In the genomic region with DNA sequence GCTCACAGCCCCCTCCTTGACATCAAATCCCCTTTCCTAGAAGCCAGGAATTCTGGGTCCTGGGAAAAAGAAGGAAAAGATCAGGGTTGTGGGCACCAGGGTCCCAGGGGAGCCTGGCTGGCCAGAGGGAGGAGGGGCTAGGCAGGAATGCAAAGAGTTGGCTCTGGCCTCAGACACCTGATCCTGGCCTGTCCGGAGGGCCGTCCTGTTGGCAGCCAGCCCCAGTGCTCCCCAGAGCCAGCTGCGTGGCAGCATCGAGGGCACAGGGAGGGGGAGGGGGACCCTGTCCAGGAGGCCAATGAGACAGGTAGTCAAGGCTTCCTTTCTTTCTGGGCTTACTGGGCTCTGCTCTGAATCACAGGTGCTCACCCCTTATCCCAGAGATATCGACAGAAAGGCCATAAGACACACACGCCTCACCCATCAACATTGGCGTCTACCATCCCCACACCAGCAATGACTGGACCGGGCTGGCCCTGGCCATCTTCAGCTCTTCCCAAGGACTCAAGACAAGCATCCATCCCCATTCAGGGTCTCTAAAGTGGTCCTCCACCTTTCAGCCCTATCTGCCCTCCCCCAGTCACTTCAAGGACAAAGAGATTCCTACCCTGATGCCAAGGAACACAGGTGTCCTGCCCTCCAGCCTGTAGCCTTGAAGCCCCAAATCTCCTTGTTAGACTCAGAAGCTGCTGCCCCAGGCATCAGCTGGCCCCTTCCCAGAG, we compare ENCODE assay signal across 9 cellular contexts. TPM values are rescaled to one million over a fixed set of nuclear protein-coding genes. Genes with fewer than 3 reads are reported as not detected.
DNase-seq lines count a peak whose midpoint lies in the region; ATAC-seq and TF ChIP-seq lines count a peak whose summit lies in the region.
"Had no signal": no experiment of that assay in that cellular context is flagged by ENCODE, and none has a peak within 500 bp of the region (broad histone marks: within the 10 kb centered on the region; RNA-seq: fewer than 3 reads in every experiment).

No MANE protein-coding gene starts in this region.

- TF ChIP-seq EP300 in Ishikawa (IDR thresholded peaks at IDR 0.05; ENCODE audit: borderline replicate concordance), result no peak

- peaks cover 13% of the 10 kb centered on the region for H3K27me3 Mint-ChIP-seq in endothelial cell (ENCODE audit: unreplicated experiment)

- peaks cover 18 to 21% of the 10 kb centered on the region in 2 experiments for H3K36me3 ChIP-seq in trophoblast cell (ENCODE audit: control insufficient read depth in 1 of 2, insufficient read depth in 2 of 2, low read length in 2 of 2)

- no peak overlapping the region for H3K4ac ChIP-seq in trophoblast cell (ENCODE audit: low read depth, low read length)

- DNase-seq in endothelial cell (ENCODE audit: low spot score) (no peak), trophoblast cell (no peak), cerebellar nuclear complex (lab: John Stamatoyannopoulos, UW) (no peak)
- DNase-seq in stimulated activated CD4-positive, alpha-beta T cell treated with anti-CD3 and anti-CD28 coated beads, Interleukin-4, amount 100 ng/mL, for 24 hours, result no peak
- DNase-seq: activated B cell treated with CpG ODN at 0.5 μM for 24 hours, NCI-H524 treated with DMSO at 0.1 percent for 48 hours had no signal

- H3K27ac ChIP-seq in trophoblast cell (ENCODE audit: low read depth, low read length), result no peak overlapping the region

- H2BK5ac ChIP-seq in trophoblast cell (ENCODE audit: low read depth, low read length, poor library complexity), result no peak overlapping the region

- no peaks in the 10 kb centered on the region for H3K9me3 Mint-ChIP-seq in endothelial cell (ENCODE audit: unreplicated experiment)
- H3K9me3 Mint-ChIP-seq: activated B cell treated with CpG ODN at 0.5 μM for 24 hours had no signal

- H2AFZ ChIP-seq in trophoblast cell (ENCODE audit: insufficient read depth, low read length, poor library complexity), result no peak overlapping the region

- H4K12ac ChIP-seq in trophoblast cell (ENCODE audit: low read depth, low read length), result no peak overlapping the region

- no peak for TF ChIP-seq RAD21 in Ishikawa (IDR thresholded peaks at IDR 0.05; ENCODE audit: low read depth)

- H3K36me3 Mint-ChIP-seq in endothelial cell (ENCODE audit: low read depth, unreplicated experiment), result peaks cover 53% of the 10 kb centered on the region

- H2BK12ac ChIP-seq in trophoblast cell (ENCODE audit: low read length), result peak overlapping the region; percentile 20

- no peak overlapping the region for H3K14ac ChIP-seq in trophoblast cell (ENCODE audit: low read length)

- H3K23ac ChIP-seq in trophoblast cell (ENCODE audit: low read length), result no peak overlapping the region

- H4K91ac ChIP-seq in trophoblast cell (ENCODE audit: low read depth, low read length), result peak overlapping the region; percentile 39

- no peak overlapping the region for H3K4me3 ChIP-seq in trophoblast cell (ENCODE audit: low read depth, low read length)

- H2BK120ac ChIP-seq in trophoblast cell (ENCODE audit: insufficient read depth, low read length, poor library complexity), result no peak overlapping the region

- no peak overlapping the region for H3K27ac Mint-ChIP-seq in endothelial cell (ENCODE audit: unreplicated experiment)
- H3K27ac Mint-ChIP-seq: activated B cell treated with CpG ODN at 0.5 μM for 24 hours had no signal

- H3K4me2 ChIP-seq in trophoblast cell (ENCODE audit: low read length), result peak overlapping the region; percentile 32

- no peak overlapping the region for H2AK5ac ChIP-seq in trophoblast cell (ENCODE audit: low read length)

- TF ChIP-seq CTCF in endothelial cell (IDR thresholded peaks at IDR 0.05; ENCODE audit: unreplicated experiment), result no peak

- no peak overlapping the region for H4K8ac ChIP-seq in trophoblast cell (ENCODE audit: low read depth, low read length)

- peaks cover 6% of the 10 kb centered on the region for H3K79me1 ChIP-seq in trophoblast cell (ENCODE audit: low read length)

- no peak overlapping the region for H3K9ac ChIP-seq in trophoblast cell (ENCODE audit: low read length)

- no peaks in the 10 kb centered on the region for H3K79me2 ChIP-seq in trophoblast cell (ENCODE audit: control insufficient read depth, insufficient read depth, low read length, poor library complexity)

- H3K4me1 ChIP-seq in trophoblast cell (ENCODE audit: control insufficient read depth in 1 of 2, insufficient read depth in 2 of 2, low read length in 2 of 2), result peaks cover 16 to 22% of the 10 kb centered on the region in 2 experiments

- H3K4me1 Mint-ChIP-seq in endothelial cell (ENCODE audit: unreplicated experiment), result peaks cover 11% of the 10 kb centered on the region

- no peak for ATAC-seq in HG02938 (IDR thresholded peaks at IDR 0.05; ENCODE audit: unreplicated experiment)

- peak overlapping the region; percentile 84 for H3K4me3 Mint-ChIP-seq in endothelial cell (ENCODE audit: unreplicated experiment)

- no peaks in the 10 kb centered on the region for H3K9me3 ChIP-seq in trophoblast cell (ENCODE audit: insufficient read depth, low read depth, low read length)
- H3K9me3 ChIP-seq: esophagus muscularis mucosa had no signal

- WGBS in trophoblast cell (ENCODE audit: extremely low coverage, insufficient coverage, insufficient read length), result no CpG with 5 or more reads among the region's 8 CpGs

- H3K18ac ChIP-seq in trophoblast cell (ENCODE audit: low read length), result peak overlapping the region; percentile 33

- H3K27me3 ChIP-seq in trophoblast cell (ENCODE audit: insufficient read depth, low read length), result peaks cover 8% of the 10 kb centered on the region

TF ChIP-seq in Ishikawa, 13 proteins besides CTCF, POLR2A, EP300 and RAD21:
- TF ChIP-seq ZBTB7A (IDR thresholded peaks at IDR 0.05; ENCODE audit: low read depth) (0 out of 2 replicates have a peak, but pooled peaks have one; percentile 34), YY1 (IDR thresholded peaks at IDR 0.05; ENCODE audit: low read depth) (no peak), TCF12 (IDR thresholded peaks at IDR 0.05; ENCODE audit: low read depth) (0 out of 2 replicates have a peak, but pooled peaks have one; percentile 26), EGR1 (IDR thresholded peaks at IDR 0.05) (no peak), TEAD4 (IDR thresholded peaks at IDR 0.05) (peak; percentile 79), CEBPB (IDR thresholded peaks at IDR 0.05) (no peak), CREB1 (IDR thresholded peaks at IDR 0.05; ENCODE audit: low read depth) (no peak), TAF1 (IDR thresholded peaks at IDR 0.05; ENCODE audit: low read depth) (no peak), NFIC (IDR thresholded peaks at IDR 0.05) (peak; percentile 87), FOXM1 (IDR thresholded peaks at IDR 0.05; ENCODE audit: borderline replicate concordance, low read depth) (no peak)
- TF ChIP-seq, protein P1, sequence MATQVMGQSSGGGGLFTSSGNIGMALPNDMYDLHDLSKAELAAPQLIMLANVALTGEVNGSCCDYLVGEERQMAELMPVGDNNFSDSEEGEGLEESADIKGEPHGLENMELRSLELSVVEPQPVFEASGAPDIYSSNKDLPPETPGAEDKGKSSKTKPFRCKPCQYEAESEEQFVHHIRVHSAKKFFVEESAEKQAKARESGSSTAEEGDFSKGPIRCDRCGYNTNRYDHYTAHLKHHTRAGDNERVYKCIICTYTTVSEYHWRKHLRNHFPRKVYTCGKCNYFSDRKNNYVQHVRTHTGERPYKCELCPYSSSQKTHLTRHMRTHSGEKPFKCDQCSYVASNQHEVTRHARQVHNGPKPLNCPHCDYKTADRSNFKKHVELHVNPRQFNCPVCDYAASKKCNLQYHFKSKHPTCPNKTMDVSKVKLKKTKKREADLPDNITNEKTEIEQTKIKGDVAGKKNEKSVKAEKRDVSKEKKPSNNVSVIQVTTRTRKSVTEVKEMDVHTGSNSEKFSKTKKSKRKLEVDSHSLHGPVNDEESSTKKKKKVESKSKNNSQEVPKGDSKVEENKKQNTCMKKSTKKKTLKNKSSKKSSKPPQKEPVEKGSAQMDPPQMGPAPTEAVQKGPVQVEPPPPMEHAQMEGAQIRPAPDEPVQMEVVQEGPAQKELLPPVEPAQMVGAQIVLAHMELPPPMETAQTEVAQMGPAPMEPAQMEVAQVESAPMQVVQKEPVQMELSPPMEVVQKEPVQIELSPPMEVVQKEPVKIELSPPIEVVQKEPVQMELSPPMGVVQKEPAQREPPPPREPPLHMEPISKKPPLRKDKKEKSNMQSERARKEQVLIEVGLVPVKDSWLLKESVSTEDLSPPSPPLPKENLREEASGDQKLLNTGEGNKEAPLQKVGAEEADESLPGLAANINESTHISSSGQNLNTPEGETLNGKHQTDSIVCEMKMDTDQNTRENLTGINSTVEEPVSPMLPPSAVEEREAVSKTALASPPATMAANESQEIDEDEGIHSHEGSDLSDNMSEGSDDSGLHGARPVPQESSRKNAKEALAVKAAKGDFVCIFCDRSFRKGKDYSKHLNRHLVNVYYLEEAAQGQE (IDR thresholded peaks at IDR 0.05; ENCODE audit: low read depth), result no peak
- TF ChIP-seq, protein P2, sequence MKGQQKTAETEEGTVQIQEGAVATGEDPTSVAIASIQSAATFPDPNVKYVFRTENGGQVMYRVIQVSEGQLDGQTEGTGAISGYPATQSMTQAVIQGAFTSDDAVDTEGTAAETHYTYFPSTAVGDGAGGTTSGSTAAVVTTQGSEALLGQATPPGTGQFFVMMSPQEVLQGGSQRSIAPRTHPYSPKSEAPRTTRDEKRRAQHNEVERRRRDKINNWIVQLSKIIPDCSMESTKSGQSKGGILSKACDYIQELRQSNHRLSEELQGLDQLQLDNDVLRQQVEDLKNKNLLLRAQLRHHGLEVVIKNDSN (IDR thresholded peaks at IDR 0.05), result no peak
- TF ChIP-seq, protein P3, sequence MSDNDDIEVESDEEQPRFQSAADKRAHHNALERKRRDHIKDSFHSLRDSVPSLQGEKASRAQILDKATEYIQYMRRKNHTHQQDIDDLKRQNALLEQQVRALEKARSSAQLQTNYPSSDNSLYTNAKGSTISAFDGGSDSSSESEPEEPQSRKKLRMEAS (IDR thresholded peaks at IDR 0.05), result 0 out of 2 replicates have a peak, but pooled peaks have one; percentile 53
TF ChIP-seq in Ishikawa: peak in this region for 5.

RNA-seq across cellular contexts. Expression of a gene that starts 0.7 kb away (rescaled TPM):
- 127 TPM for total RNA-seq in endothelial cell (ENCODE audit: unreplicated experiment)
- 4.4 and 4.5 TPM in 2 replicates for polyA plus RNA-seq in trophoblast cell (2013)

RNA-seq across cellular contexts. Expression of a gene that starts 8.9 kb away (rescaled TPM):
- 35.8 TPM for total RNA-seq in endothelial cell (ENCODE audit: unreplicated experiment)
- polyA plus RNA-seq in trophoblast cell (2013), result 13.5 and 14.4 TPM in 2 replicates

RNA-seq across cellular contexts. Expression of a gene that starts 9.1 kb away (rescaled TPM):
- total RNA-seq in endothelial cell (ENCODE audit: unreplicated experiment), result 108 TPM
- 96.6 and 100 TPM in 2 replicates for polyA plus RNA-seq in trophoblast cell (2013)

RNA-seq across cellular contexts. Expression of a gene that starts 12.9 kb away (rescaled TPM):
- total RNA-seq in endothelial cell (ENCODE audit: unreplicated experiment), result 6.5 TPM
- polyA plus RNA-seq in trophoblast cell (2013), result 2.7 and 3.2 TPM in 2 replicates

RNA-seq across cellular contexts. Expression of a gene that starts 16.8 kb away (rescaled TPM):
- 19.6 TPM for total RNA-seq in endothelial cell (ENCODE audit: unreplicated experiment)
- polyA plus RNA-seq in trophoblast cell (2013), result 27.7 and 28.0 TPM in 2 replicates
